In genomic region chr11:34357646-34358257, GRCh38 we compare ENCODE assay signal across 1 cellular context.
TF ChIP-seq lines count a peak whose summit lies in the region.

Gene ABTB2 (minus strand): TSS chr11:34358010.

TF ChIP-seq in HEK293, 187 proteins besides CTCF, POLR2A, EP300 and RAD21 (continued from another document):
- TF ChIP-seq ZNF148 (tag by site-specific recombination; IDR thresholded peaks at IDR 0.05; ENCODE audit: borderline replicate concordance) (no peak), ZNF16 (tag by site-specific recombination; IDR thresholded peaks at IDR 0.05; ENCODE audit: low read depth) (no peak), ZFP37 (tag by site-specific recombination; IDR thresholded peaks at IDR 0.05) (0 out of 2 replicates have a peak, but pooled peaks have one; percentile 41), ZNF239 (tag by site-specific recombination; IDR thresholded peaks at IDR 0.05) (no peak), ZNF501 (tag by site-specific recombination; IDR thresholded peaks at IDR 0.05) (0 out of 2 replicates have a peak, but pooled peaks have one; percentile 58), KLF10 (tag by site-specific recombination; IDR thresholded peaks at IDR 0.05) (0 out of 2 replicates have a peak, but pooled peaks have one; percentile 43), ZNF837 (tag by site-specific recombination; IDR thresholded peaks at IDR 0.05) (0 out of 2 replicates have a peak, but pooled peaks have one; percentile 61), ZBTB44 (tag by site-specific recombination; IDR thresholded peaks at IDR 0.05) (no peak), SP2 (tag by site-specific recombination; IDR thresholded peaks at IDR 0.05) (peak; percentile 63), HIC1 (tag by site-specific recombination; IDR thresholded peaks at IDR 0.05) (no peak), ZNF529 (tag by site-specific recombination; IDR thresholded peaks at IDR 0.05; ENCODE audit: insufficient replicate concordance) (no peak), ZNF302 (tag by site-specific recombination; IDR thresholded peaks at IDR 0.05; ENCODE audit: low read depth) (no peak), ZNF660 (tag by site-specific recombination; IDR thresholded peaks at IDR 0.05) (peak; percentile 37; the same call in 1 of the 2 replicates), ZNF311 (tag by site-specific recombination; IDR thresholded peaks at IDR 0.05; ENCODE audit: borderline replicate concordance) (no peak), ZNF214 (tag by site-specific recombination; IDR thresholded peaks at IDR 0.05; ENCODE audit: borderline replicate concordance) (no peak), ELK4 (IDR thresholded peaks at IDR 0.05; ENCODE audit: borderline replicate concordance, low read depth, low read length) (no peak), OVOL3 (tag by site-specific recombination; IDR thresholded peaks at IDR 0.05) (no peak), ZNF518A (tag by site-specific recombination; conservative IDR thresholded peaks at IDR 0.05; ENCODE audit: low read depth) (no peak)
